ENCODE assay signal across 17 cellular contexts in genomic region chr6:22194188-22194921, GRCh38.
DNase-seq lines count a peak whose midpoint lies in the region; ATAC-seq, FAIRE-seq and TF ChIP-seq lines count a peak whose summit lies in the region.
"Had no signal": no experiment of that assay in that cellular context is flagged by ENCODE, and none has a peak within 500 bp of the region (broad histone marks: within the 10 kb centered on the region; RNA-seq: fewer than 3 reads in every experiment).

No MANE protein-coding gene starts in this region.

- no peak for DNase-seq in activated CD4-positive, alpha-beta T cell treated with anti-CD3 and anti-CD28 coated beads for 36 hours
- no peak for DNase-seq in activated CD4-positive, alpha-beta T cell treated with anti-CD3 and anti-CD28 coated beads for 1 hour
- DNase-seq in HT1080 (ENCODE audit: low read depth) (peak; percentile 10), bronchial epithelial cell (ENCODE audit: low read depth) (peak; percentile 41), NCI-H510A (lab: John Stamatoyannopoulos, UW) (no peak), mucosa of gallbladder (ENCODE audit: low spot score) (no peak), left cardiac atrium (no peak), T-helper 17 cell (no peak)
- DNase-seq: ACHN; activated T-cell treated with anti-CD3 and anti-CD28 coated beads, Interleukin-2, amount 50 U/mL, for 72 hours; DMS 273 treated with DMSO at 0.1 percent for 48 hours; gastrocnemius medialis; mesendoderm; NCI-H1105; NCI-H2227 treated with DMSO at 0.1 percent for 48 hours; ovary had no signal

- POLR2A ChIA-PET in activated CD4-positive, alpha-beta T cell treated with anti-CD3 and anti-CD28 coated beads for 36 hours (lab: Charles Lee) = no interaction called here

- intact Hi-C loops in activated CD4-positive, alpha-beta T cell treated with anti-CD3 and anti-CD28 coated beads for 36 hours (cut with DNase I, micrococcal nuclease) = no loop called here
- intact Hi-C loops in left cardiac atrium (cut with DNase I) = no loop called here

- TF ChIP-seq CTCF in bronchial epithelial cell (IDR thresholded peaks at IDR 0.05; ENCODE audit: insufficient read depth, low read length, severe bottlenecking) = no peak

- no peaks in the 10 kb centered on the region for H3K36me3 Mint-ChIP-seq in activated CD4-positive, alpha-beta T cell treated with anti-CD3 and anti-CD28 coated beads for 36 hours (ENCODE audit: low read depth)
- H3K36me3 Mint-ChIP-seq in T-helper 17 cell (ENCODE audit: low read depth) = no peaks in the 10 kb centered on the region

- no peaks in the 10 kb centered on the region for H3K36me3 ChIP-seq in bronchial epithelial cell (ENCODE audit: control insufficient read depth, insufficient read depth, low read length)
- H3K36me3 ChIP-seq: gastrocnemius medialis, HAP-1, ovary had no signal

- CTCF ChIA-PET in activated CD4-positive, alpha-beta T cell treated with anti-CD3 and anti-CD28 coated beads for 36 hours (lab: Charles Lee) = no interaction called here

- peak; percentile 16 for ATAC-seq in activated CD4-positive, alpha-beta T cell treated with anti-CD3 and anti-CD28 coated beads for 36 hours
- no peak for ATAC-seq in left cardiac atrium
- ATAC-seq in T-helper 17 cell = no peak
- ATAC-seq: activated T-cell treated with anti-CD3 and anti-CD28 coated beads, Interleukin-2, amount 50 U/mL, for 72 hours; gastrocnemius medialis had no signal

- no peaks in the 10 kb centered on the region for H3K27me3 ChIP-seq in bronchial epithelial cell (ENCODE audit: control insufficient read depth, insufficient read depth, low read length)
- H3K27me3 ChIP-seq: gastrocnemius medialis, ovary had no signal

- peaks cover 3% of the 10 kb centered on the region for H3K9me3 Mint-ChIP-seq in activated CD4-positive, alpha-beta T cell treated with anti-CD3 and anti-CD28 coated beads for 36 hours (ENCODE audit: low read depth)

- H3K9me3 ChIP-seq in T-helper 17 cell (ENCODE audit: control insufficient read depth, low read length, poor library complexity, severe bottlenecking) = no peaks in the 10 kb centered on the region
- H3K9me3 ChIP-seq: gastrocnemius medialis, HAP-1, ovary had no signal

- no peak overlapping the region for H3K27ac Mint-ChIP-seq in activated CD4-positive, alpha-beta T cell treated with anti-CD3 and anti-CD28 coated beads for 36 hours
- no peak overlapping the region for H3K27ac Mint-ChIP-seq in T-helper 17 cell
- H3K27ac Mint-ChIP-seq: activated T-cell treated with anti-CD3 and anti-CD28 coated beads, Interleukin-2, amount 50 U/mL, for 72 hours had no signal

- no peak overlapping the region for H3K4me3 ChIP-seq in bronchial epithelial cell (ENCODE audit: low read depth, low read length)
- H3K4me3 ChIP-seq: gastrocnemius medialis, HAP-1, ovary had no signal

- FAIRE-seq in bronchial epithelial cell (lab: Jason Lieb, UNC) = peak; percentile 36

- no peaks in the 10 kb centered on the region for H3K27me3 Mint-ChIP-seq in activated CD4-positive, alpha-beta T cell treated with anti-CD3 and anti-CD28 coated beads for 36 hours
- H3K27me3 Mint-ChIP-seq in T-helper 17 cell = no peaks in the 10 kb centered on the region

- no peaks in the 10 kb centered on the region for H3K4me1 Mint-ChIP-seq in activated CD4-positive, alpha-beta T cell treated with anti-CD3 and anti-CD28 coated beads for 36 hours
- no peaks in the 10 kb centered on the region for H3K4me1 Mint-ChIP-seq in T-helper 17 cell

- no peak overlapping the region for H3K4me3 Mint-ChIP-seq in activated CD4-positive, alpha-beta T cell treated with anti-CD3 and anti-CD28 coated beads for 36 hours
- H3K4me3 Mint-ChIP-seq in T-helper 17 cell = no peak overlapping the region
- H3K4me3 Mint-ChIP-seq: activated T-cell treated with anti-CD3 and anti-CD28 coated beads, Interleukin-2, amount 50 U/mL, for 72 hours had no signal

Comparison
In these comparisons a context has a peak if more than half of its experiments do, and no peak if none do; other contexts are left out.
1. DNase-seq: peak in HT1080 (single experiment) and bronchial epithelial cell (single experiment); none in activated CD4-positive, alpha-beta T cell treated with anti-CD3 and anti-CD28 coated beads for 36 hours (single experiment), activated CD4-positive, alpha-beta T cell treated with anti-CD3 and anti-CD28 coated beads for 1 hour (single experiment), NCI-H510A (single experiment), mucosa of gallbladder (single experiment), left cardiac atrium (single experiment) and T-helper 17 cell (0 of 3).